In the genomic region with DNA sequence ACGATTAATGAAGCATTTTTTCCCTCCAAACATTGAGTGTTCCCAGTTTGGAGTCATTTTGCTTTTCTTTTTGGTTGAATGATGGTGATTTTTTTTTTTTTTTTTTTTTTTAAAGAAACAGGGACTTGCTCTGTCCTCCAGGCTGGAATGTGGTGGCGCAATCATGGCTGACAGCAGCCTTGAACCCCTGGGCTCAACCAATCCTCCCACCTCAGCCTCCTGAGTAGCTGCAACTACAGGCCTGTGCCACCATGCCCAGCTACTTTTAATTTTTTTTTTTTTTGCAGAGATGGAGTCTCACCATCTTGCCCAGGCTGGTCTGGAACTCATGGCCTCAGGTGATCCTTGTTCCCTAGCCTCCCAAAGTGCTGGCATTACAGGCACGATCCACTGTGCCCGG, we compare ENCODE assay signal across 1 cellular context.
TF ChIP-seq lines count a peak whose summit lies in the region.

No MANE protein-coding gene starts in this region.

TF ChIP-seq in H1, 55 proteins besides CTCF, POLR2A, EP300 and RAD21:
- no peak for TF ChIP-seq SRF (IDR thresholded peaks at IDR 0.05; ENCODE audit: low read depth, low read length)
- peak; percentile 73 for TF ChIP-seq CEBPB (IDR thresholded peaks at IDR 0.05; ENCODE audit: low read depth, low read length)
- no peak for TF ChIP-seq SUZ12 (IDR thresholded peaks at IDR 0.05; ENCODE audit: low read length)
